Comparison of ENCODE assay signal across 6 cellular contexts in the genomic region with DNA sequence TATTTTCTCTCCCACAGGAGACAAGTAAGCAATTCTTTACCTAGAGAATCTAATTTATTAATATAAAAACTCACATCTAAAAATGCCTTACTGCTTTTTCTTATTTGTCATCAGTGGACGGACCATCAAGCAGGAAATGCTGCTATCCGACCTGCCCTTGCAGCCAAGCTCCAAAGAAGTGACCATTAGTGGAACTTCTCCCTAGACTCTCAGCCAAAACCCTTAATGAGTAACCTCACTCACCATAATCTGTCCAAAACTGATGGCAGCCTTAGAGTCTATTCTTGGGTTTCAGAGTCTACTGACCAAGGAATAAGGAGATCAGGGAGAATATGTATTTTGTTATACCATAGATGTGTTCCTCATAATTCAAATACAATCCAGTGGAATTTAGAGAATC.
"Had no signal": no experiment of that assay in that cellular context is flagged by ENCODE, and none has a peak within 500 bp of the region (broad histone marks: within the 10 kb centered on the region; RNA-seq: fewer than 3 reads in every experiment).

No MANE protein-coding gene starts in this region.

- H3K9ac ChIP-seq: KMS-11 had no signal

- ATAC-seq: K562 had no signal

- FAIRE-seq: HTR-8/SVneo, K562 had no signal

- H3K4me2 ChIP-seq: KMS-11 had no signal

- H3K4me3 ChIP-seq: K562 had no signal

- H3K27ac ChIP-seq: HL-60, KMS-11 had no signal

- DNase-seq: KBM-7, KG1 had no signal
